ENCODE assay signal across 16 cellular contexts in the genomic region with DNA sequence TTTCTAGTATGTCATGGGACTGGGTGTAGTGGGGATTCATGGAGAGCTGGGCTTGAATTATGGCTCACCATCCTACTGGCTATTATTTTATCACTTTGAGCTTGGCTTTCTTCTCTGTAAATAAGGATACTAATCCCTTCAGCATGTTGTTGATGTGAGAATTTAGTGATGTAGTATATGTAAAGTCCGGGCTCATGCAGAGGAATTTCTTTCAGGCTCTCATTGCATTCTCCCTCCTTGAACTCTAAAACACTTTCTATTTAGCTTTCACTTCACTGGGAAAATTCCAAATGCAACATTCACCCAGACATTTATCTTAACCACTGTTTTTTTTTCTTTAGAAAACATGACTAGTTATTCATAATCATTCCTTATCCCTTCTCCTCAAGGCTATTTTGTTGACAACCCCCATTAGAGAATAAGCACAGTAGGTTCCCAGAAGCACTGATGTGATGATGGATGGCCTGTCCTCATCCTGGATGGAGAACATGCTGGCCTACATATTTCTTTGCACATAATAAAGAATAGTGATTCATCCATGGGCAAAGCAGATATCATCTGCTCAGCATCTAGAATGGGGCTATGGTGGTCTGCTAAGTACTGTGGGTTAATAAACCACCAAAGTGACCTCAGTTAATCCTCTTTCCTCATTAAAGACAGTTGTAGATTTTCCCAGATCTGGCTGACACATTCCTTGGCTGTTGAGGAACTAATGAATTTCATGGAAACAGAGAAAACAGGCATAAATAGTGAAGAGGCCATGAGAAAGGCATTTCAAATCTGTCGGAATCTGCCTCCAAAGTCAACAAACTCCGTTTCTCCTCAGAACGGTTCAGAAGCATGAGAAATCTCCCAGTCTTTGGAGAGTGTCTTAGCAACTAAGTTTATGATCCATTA.
DNase-seq lines count a peak whose midpoint lies in the region; ATAC-seq and TF ChIP-seq lines count a peak whose summit lies in the region.
"Had no signal": no experiment of that assay in that cellular context is flagged by ENCODE, and none has a peak within 500 bp of the region (broad histone marks: within the 10 kb centered on the region; RNA-seq: fewer than 3 reads in every experiment).

No MANE protein-coding gene starts in this region.

- no peaks in the 10 kb centered on the region for H3K9me3 Mint-ChIP-seq in activated T-cell treated with anti-CD3 and anti-CD28 coated beads, Interleukin-2, amount 50 U/mL, for 24 hours
- H3K9me3 Mint-ChIP-seq: activated CD4-positive, alpha-beta T cell treated with anti-CD3 and anti-CD28 coated beads, Interleukin-2, amount 10 ng/mL, durations not matched to agents 7 days and 5 days; nephron progenitor cell had no signal

- whole genome bisulfite sequencing in right cardiac atrium = 52% methylated on average over 4 of the region's 4 CpGs

- intact Hi-C loops in right cardiac atrium (cut with DNase I) (no loop called here), gastrocnemius medialis (cut with DNase I; ENCODE audit: low total_unique reads) (no loop called here)

- H3K4me1 ChIP-seq in right cardiac atrium (ENCODE audit: control insufficient read depth, insufficient read depth, low read length) (no peaks in the 10 kb centered on the region), gastrocnemius medialis (no peaks in the 10 kb centered on the region), Peyer's patch (no peaks in the 10 kb centered on the region)

- in situ Hi-C loops in astrocyte of the spinal cord (cut with HindIII; ENCODE audit: low sequenced_read_pairs) = no loop called here
- in situ Hi-C loops in gastrocnemius medialis (cut with MboI; ENCODE audit: low sequenced_read_pairs in 4 of 4) = loop anchor here in 3 of 4 donors (25.0 kb wide), 2 partner anchors 1018 to 1043 kb away; no protein-coding TSS in a partner anchor

- no peak overlapping the region for H3K27ac Mint-ChIP-seq in activated T-cell treated with anti-CD3 and anti-CD28 coated beads, Interleukin-2, amount 50 U/mL, for 24 hours
- H3K27ac Mint-ChIP-seq: activated CD4-positive, alpha-beta T cell treated with anti-CD3 and anti-CD28 coated beads, Interleukin-2, amount 10 ng/mL, durations not matched to agents 7 days and 5 days; B cell; nephron progenitor cell had no signal

- TF ChIP-seq CTCF in BJ (IDR thresholded peaks at IDR 0.05; ENCODE audit: insufficient read depth, low read depth, low read length) = no peak
- no peak for TF ChIP-seq CTCF in astrocyte of the spinal cord (IDR thresholded peaks at IDR 0.05; ENCODE audit: low read depth, low read length)
- TF ChIP-seq CTCF in gastrocnemius medialis (IDR thresholded peaks at IDR 0.05 in 4 of 5, conservative IDR thresholded peaks at IDR 0.05 in 1 of 5) = no peak
- TF ChIP-seq CTCF in Peyer's patch (IDR thresholded peaks at IDR 0.05) = no peak

- CTCF ChIA-PET in BJ (lab: Yijun Ruan, JAX) = interaction anchor here (0.7 to 1.2 kb wide), 2 partner anchors 47 to 1056 kb away, joined by 3 read pairs; no protein-coding TSS in a partner anchor

- TF ChIP-seq POLR2A in gastrocnemius medialis (IDR thresholded peaks at IDR 0.05) = no peak
- TF ChIP-seq POLR2A in Peyer's patch (IDR thresholded peaks at IDR 0.05) = no peak

- H3K27me3 ChIP-seq in BJ (ENCODE audit: control insufficient read depth, insufficient read depth, low read length) = peaks cover 2% of the 10 kb centered on the region; the same call in 1 of the 2 replicates
- no peaks in the 10 kb centered on the region for H3K27me3 ChIP-seq in right cardiac atrium (ENCODE audit: control insufficient read depth, insufficient read depth)
- H3K27me3 ChIP-seq in gastrocnemius medialis = no peaks in the 10 kb centered on the region
- no peaks in the 10 kb centered on the region for H3K27me3 ChIP-seq in Peyer's patch

- POLR2A ChIA-PET in BJ (lab: Charles Lee) = interaction anchor here (0.6 kb wide), 2 partner anchors 272 to 1528 kb away, joined by 3 read pairs; no protein-coding TSS in a partner anchor

- no peaks in the 10 kb centered on the region for H3K36me3 Mint-ChIP-seq in activated T-cell treated with anti-CD3 and anti-CD28 coated beads, Interleukin-2, amount 50 U/mL, for 24 hours (ENCODE audit: low read depth)

- H3K4me3 Mint-ChIP-seq in activated T-cell treated with anti-CD3 and anti-CD28 coated beads, Interleukin-2, amount 50 U/mL, for 24 hours = no peak overlapping the region
- H3K4me3 Mint-ChIP-seq: activated CD4-positive, alpha-beta T cell treated with anti-CD3 and anti-CD28 coated beads, Interleukin-2, amount 10 ng/mL, durations not matched to agents 7 days and 5 days; B cell; nephron progenitor cell had no signal

- H3K4me1 Mint-ChIP-seq in activated T-cell treated with anti-CD3 and anti-CD28 coated beads, Interleukin-2, amount 50 U/mL, for 24 hours (ENCODE audit: low read depth) = no peaks in the 10 kb centered on the region
- H3K4me1 Mint-ChIP-seq: activated CD4-positive, alpha-beta T cell treated with anti-CD3 and anti-CD28 coated beads, Interleukin-2, amount 10 ng/mL, durations not matched to agents 7 days and 5 days; B cell; nephron progenitor cell had no signal

- H3K9me3 ChIP-seq in right cardiac atrium (ENCODE audit: control insufficient read depth, low read length) (no peaks in the 10 kb centered on the region), gastrocnemius medialis (no peaks in the 10 kb centered on the region), Peyer's patch (no peaks in the 10 kb centered on the region)

- H3K27ac ChIP-seq in right cardiac atrium (ENCODE audit: low read length) (no peak overlapping the region), gastrocnemius medialis (peak overlapping the region in 1 of 4 donors; percentile 28), Peyer's patch (peak overlapping the region in 1 of 4 donors; percentile 5)

- no peaks in the 10 kb centered on the region for H3K36me3 ChIP-seq in BJ (ENCODE audit: control insufficient read depth, insufficient read depth, low read length)
- no peaks in the 10 kb centered on the region for H3K36me3 ChIP-seq in gastrocnemius medialis
- no peaks in the 10 kb centered on the region for H3K36me3 ChIP-seq in Peyer's patch

- H3K4me3 ChIP-seq in BJ (ENCODE audit: low read depth, low read length) = no peak overlapping the region
- H3K4me3 ChIP-seq in astrocyte of the spinal cord (ENCODE audit: low read depth, low read length) = no peak overlapping the region
- H3K4me3 ChIP-seq in right cardiac atrium (ENCODE audit: low read length) = no peak overlapping the region
- H3K4me3 ChIP-seq in gastrocnemius medialis = no peak overlapping the region
- H3K4me3 ChIP-seq in Peyer's patch = no peak overlapping the region

- peaks cover 10% of the 10 kb centered on the region for H3K27me3 Mint-ChIP-seq in activated T-cell treated with anti-CD3 and anti-CD28 coated beads, Interleukin-2, amount 50 U/mL, for 24 hours

- DNase-seq in BJ (ENCODE audit: low read depth) = peak; percentile 63
- peak; percentile 93 for DNase-seq in astrocyte of the spinal cord (ENCODE audit: low read depth, low spot score)
- peak; percentile 17 to 53 (median 48) for DNase-seq in right cardiac atrium
- no peak for DNase-seq in gastrocnemius medialis
- no peak for DNase-seq in NCI-H1105 (lab: John Stamatoyannopoulos, UW)
- no peak for DNase-seq in activated T-cell treated with anti-CD3 and anti-CD28 coated beads, Interleukin-2, amount 50 U/mL, for 24 hours
- DNase-seq in Peyer's patch = no peak
- no peak for DNase-seq in NCI-H187 treated with DMSO at 0.1 percent for 48 hours (lab: John Stamatoyannopoulos, UW)
- DNase-seq: activated CD4-positive, alpha-beta T cell treated with anti-CD3 and anti-CD28 coated beads, Interleukin-2, amount 10 ng/mL, durations not matched to agents 7 days and 5 days; activated gamma-delta T cell treated with Interleukin-2 at 50 U/mL for 16 hours; GDM1; NCI-H1048; NCI-H748 treated with DMSO at 0.1 percent for 48 hours; nephron progenitor cell; stimulated activated CD4-positive, alpha-beta T cell treated with anti-CD3 and anti-CD28 coated beads, Interleukin-4, amount 100 ng/mL, for 1 hour had no signal

- ATAC-seq in right cardiac atrium (peak; percentile 91 to 95), gastrocnemius medialis (peak; percentile 49 to 61)

Comparison
In these comparisons a context has a peak if more than half of its experiments do, and no peak if none do; other contexts are left out.
1. DNase-seq: peak in BJ (single experiment), astrocyte of the spinal cord (single experiment) and right cardiac atrium (3 of 3); none in gastrocnemius medialis (0 of 2), NCI-H1105 (single experiment), activated T-cell treated with anti-CD3 and anti-CD28 coated beads, Interleukin-2, amount 50 U/mL, for 24 hours (single experiment), Peyer's patch (0 of 3) and NCI-H187 treated with DMSO at 0.1 percent for 48 hours (single experiment).